Comparison of ENCODE assay signal across 22 cellular contexts in the genomic region with DNA sequence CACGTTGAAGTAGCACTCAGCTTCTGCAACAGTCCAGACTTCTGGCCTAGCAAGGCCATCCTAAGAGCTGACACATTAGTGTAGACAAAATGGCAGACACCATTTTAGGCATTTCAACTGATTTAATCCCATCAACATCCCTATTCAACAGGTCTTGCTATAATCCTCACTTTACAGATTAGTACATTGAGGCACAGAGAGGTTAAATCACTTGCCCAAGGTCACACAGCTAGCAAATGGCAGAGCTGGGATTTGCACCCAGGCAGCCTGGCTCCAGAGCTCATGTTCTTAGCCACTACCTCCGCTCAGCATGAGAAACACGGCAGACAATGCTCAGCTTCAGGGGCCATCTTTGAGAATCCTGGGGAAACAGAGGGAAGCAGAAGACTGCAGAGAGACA.
DNase-seq lines count a peak whose midpoint lies in the region; ATAC-seq, FAIRE-seq and TF ChIP-seq lines count a peak whose summit lies in the region.
"Had no signal": no experiment of that assay in that cellular context is flagged by ENCODE, and none has a peak within 500 bp of the region (broad histone marks: within the 10 kb centered on the region; RNA-seq: fewer than 3 reads in every experiment).

No MANE protein-coding gene starts in this region.

- no peaks in the 10 kb centered on the region for H3K79me2 ChIP-seq in HepG2 (ENCODE audit: insufficient read depth, low read length)
- no peaks in the 10 kb centered on the region for H3K79me2 ChIP-seq in H1 (ENCODE audit: control insufficient read depth in 1 of 2, insufficient read depth in 2 of 2, low read length in 2 of 2)

- no peak overlapping the region for H3K27ac Mint-ChIP-seq in osteocyte (ENCODE audit: unreplicated experiment)
- H3K27ac Mint-ChIP-seq: B cell; CD4-positive, alpha-beta T cell; CD8-positive, alpha-beta T cell had no signal

- H3K4me3 ChIP-seq in HepG2 (replicated peaks in 1 of 3; ENCODE audit: insufficient read depth in 1 of 3, low read depth in 2 of 3, low read length in 3 of 3), result no peak overlapping the region
- no peak overlapping the region for H3K4me3 ChIP-seq in right lobe of liver
- no peak overlapping the region for H3K4me3 ChIP-seq in H1 (ENCODE audit: extremely low read depth in 1 of 4, insufficient read depth in 2 of 4, low read depth in 3 of 4, low read length in 4 of 4)
- H3K4me3 ChIP-seq: A549; BLaER1 treated with 17β-estradiol and CSF1 and Interleukin-3, amounts not matched to agents 10 nM and 100 nM had no signal

- no peak overlapping the region for H2BK15ac ChIP-seq in H1 (ENCODE audit: low read length)

- H3K27me3 ChIP-seq in HepG2 (ENCODE audit: control insufficient read depth in 1 of 2, insufficient read depth in 2 of 2, low read length in 2 of 2) (0 out of 5 replicates have a peak, but pooled peaks cover 0 to 3% of the 10 kb centered on the region in 2 experiments), right lobe of liver (no peaks in the 10 kb centered on the region), H1 (replicated peaks in 1 of 4; ENCODE audit: control insufficient read depth in 3 of 4, extremely low read depth in 1 of 4, insufficient read depth in 3 of 4, low read length in 3 of 4) (no peaks in the 10 kb centered on the region)
- H3K27me3 ChIP-seq: BLaER1 treated with 17β-estradiol and CSF1 and Interleukin-3, amounts not matched to agents 10 nM and 100 nM had no signal

- TF ChIP-seq POLR2A in HepG2 (IDR thresholded peaks at IDR 0.05; ENCODE audit: insufficient read depth in 1 of 2, low read depth in 2 of 2, low read length in 2 of 2), result no peak
- no peak for TF ChIP-seq POLR2A in right lobe of liver (IDR thresholded peaks at IDR 0.05)
- TF ChIP-seq POLR2A in H1 (IDR thresholded peaks at IDR 0.05; ENCODE audit: control extremely low read depth in 1 of 2, low read depth in 2 of 2, low read length in 2 of 2), result no peak

- no peak overlapping the region for H3K4ac ChIP-seq in H1 (replicated peaks; ENCODE audit: insufficient read length, low read depth, low read length)

- no peaks in the 10 kb centered on the region for H3K9me3 Mint-ChIP-seq in osteocyte (ENCODE audit: unreplicated experiment)
- H3K9me3 Mint-ChIP-seq: CD4-positive, alpha-beta T cell; CD8-positive, alpha-beta T cell had no signal

- H3K23ac ChIP-seq in H1 (ENCODE audit: insufficient read length), result no peak overlapping the region

- H3K36me3 ChIP-seq in HepG2 (replicated peaks in 1 of 2; ENCODE audit: control insufficient read depth in 1 of 2, insufficient read depth in 2 of 2, low read length in 2 of 2) (no peaks in the 10 kb centered on the region), right lobe of liver (no peaks in the 10 kb centered on the region), H1 (ENCODE audit: control insufficient read depth in 2 of 4, insufficient read depth in 4 of 4, low read length in 3 of 4) (no peaks in the 10 kb centered on the region)
- H3K36me3 ChIP-seq: BLaER1 treated with 17β-estradiol and CSF1 and Interleukin-3, amounts not matched to agents 10 nM and 100 nM had no signal

- intact Hi-C loops in HepG2 (cut with micrococcal nuclease; ENCODE audit: unreplicated experiment), result no loop called here
- intact Hi-C loops in right lobe of liver (cut with DNase I), result no loop called here
- intact Hi-C loops in Right ventricle myocardium superior (cut with DNase I), result no loop called here

- H3K4me1 Mint-ChIP-seq in osteocyte (ENCODE audit: unreplicated experiment), result no peaks in the 10 kb centered on the region
- H3K4me1 Mint-ChIP-seq: B cell had no signal

- CTCF ChIA-PET in HepG2 (lab: Yijun Ruan, JAX; ENCODE audit: low intra/inter-chr PET ratio, low total read pairs) (no interaction called here), H1 (lab: Charles Lee; ENCODE audit: partially characterized antibody) (interaction anchor here (0.8 to 9.3 kb wide), 6 partner anchors 10 to 688 kb away, joined by 3 to 92 read pairs (median 8); no protein-coding TSS in a partner anchor)

- no peak overlapping the region for H2BK120ac ChIP-seq in H1 (replicated peaks; ENCODE audit: low read depth, low read length)

- no peaks in the 10 kb centered on the region for H3K79me1 ChIP-seq in H1 (ENCODE audit: low read depth, low read length)

- no peak overlapping the region for H2AK5ac ChIP-seq in H1 (ENCODE audit: low read depth, low read length)

- H3K4me2 ChIP-seq in HepG2 (ENCODE audit: low read depth, low read length) (no peak overlapping the region), H1 (ENCODE audit: insufficient read depth in 1 of 2, low read depth in 2 of 2, low read length in 2 of 2) (no peak overlapping the region)
- H3K4me2 ChIP-seq: A549; BLaER1 treated with 17β-estradiol and CSF1 and Interleukin-3, amounts not matched to agents 10 nM and 100 nM had no signal

- H3K18ac ChIP-seq in H1 (ENCODE audit: extremely low read depth, low read length), result no peak overlapping the region

- H3K9ac ChIP-seq in HepG2 (ENCODE audit: insufficient read depth, low read depth, low read length), result no peak overlapping the region
- H3K9ac ChIP-seq in H1 (replicated peaks in 1 of 4; ENCODE audit: extremely low read depth in 1 of 4, low read depth in 3 of 4, low read length in 3 of 4), result no peak overlapping the region
- H3K9ac ChIP-seq: BLaER1 treated with 17β-estradiol and CSF1 and Interleukin-3, amounts not matched to agents 10 nM and 100 nM had no signal

- ATAC-seq in HepG2 (no peak), right lobe of liver (no peak), HG03045 (IDR thresholded peaks at IDR 0.05; ENCODE audit: unreplicated experiment) (no peak), Right ventricle myocardium superior (ENCODE audit: poor library complexity) (no peak)
- ATAC-seq: A549; CD8-positive, alpha-beta T cell had no signal

- WGBS in HepG2 (ENCODE audit: low lambda C conversion rate), result 64% methylated on average over 2 of the region's 3 CpGs
- 71% methylated on average over 1 of the region's 3 CpGs for WGBS in right lobe of liver (ENCODE audit: insufficient coverage, low coverage, low lambda C conversion rate, missing lambda C conversion rate)
- WGBS in H1 (ENCODE audit: extremely low coverage in 1 of 2, insufficient coverage in 1 of 2, insufficient read length in 1 of 2, insufficient replicate concordance in 2 of 2, low coverage in 1 of 2, low lambda C conversion rate in 2 of 2, missing lambda C conversion rate in 1 of 2), 2 experiments, result 81% methylated on average over 3 of the region's 3 CpGs; no CpG with 5 or more reads in 1 of the 2 experiments

- DNase-seq in HepG2 (ENCODE audit: low spot score) (no peak), right lobe of liver (no peak), H1 (ENCODE audit: low read depth in 1 of 2, low spot score in 2 of 2) (no peak), osteocyte (ENCODE audit: extremely low spot score, unreplicated experiment) (peak; percentile 38), Right ventricle myocardium superior (no peak)
- DNase-seq: AML-193; Caco-2; Calu3; CD4-positive, alpha-beta T cell; CD8-positive, alpha-beta T cell; DMS79 treated with DMSO at 0.1 percent for 48 hours; GF-D8 had no signal

- H4K20me1 ChIP-seq in HepG2 (ENCODE audit: insufficient read depth, low read length) (no peaks in the 10 kb centered on the region), H1 (replicated peaks in 1 of 2; ENCODE audit: control insufficient read depth in 1 of 2, insufficient read depth in 2 of 2, low read length in 2 of 2) (no peaks in the 10 kb centered on the region)
- H4K20me1 ChIP-seq: BLaER1 treated with 17β-estradiol and CSF1 and Interleukin-3, amounts not matched to agents 10 nM and 100 nM had no signal

- H3K14ac ChIP-seq in H1 (ENCODE audit: insufficient read length), result no peak overlapping the region

- TF ChIP-seq EP300 in HepG2 (IDR thresholded peaks at IDR 0.05; ENCODE audit: low read depth in 2 of 2, low read length in 2 of 2) (no peak), HepG2 (CRISPR knock-in tag; IDR thresholded peaks at IDR 0.05; ENCODE audit: borderline replicate concordance) (no peak), H1 (IDR thresholded peaks at IDR 0.05; ENCODE audit: borderline replicate concordance in 1 of 2, low read depth in 2 of 2, low read length in 2 of 2) (no peak)

- no peak overlapping the region for H4K8ac ChIP-seq in H1 (ENCODE audit: extremely low read depth, insufficient read depth, low read length)

- no peak overlapping the region for H3K4me3 Mint-ChIP-seq in osteocyte (ENCODE audit: unreplicated experiment)
- H3K4me3 Mint-ChIP-seq: B cell; CD4-positive, alpha-beta T cell; CD8-positive, alpha-beta T cell had no signal

- TF ChIP-seq RAD21 in HepG2 (CRISPR knock-in tag; IDR thresholded peaks at IDR 0.05) (no peak), H1 (IDR thresholded peaks at IDR 0.05 in 1 of 2, conservative IDR thresholded peaks at IDR 0.05 in 1 of 2; ENCODE audit: low read depth in 2 of 2, low read length in 2 of 2) (no peak)

- BruUV-seq in HepG2 (replicated peaks; lab: Mats Ljungman, UMichigan), result no TSS peak

- TF ChIP-seq CTCF in HepG2 (CRISPR knock-in tag; IDR thresholded peaks at IDR 0.05), result no peak
- TF ChIP-seq CTCF in right lobe of liver (IDR thresholded peaks at IDR 0.05), result no peak
- no peak for TF ChIP-seq CTCF in H1 (IDR thresholded peaks at IDR 0.05; ENCODE audit: control extremely low read depth in 1 of 3, insufficient read depth in 1 of 3, low read depth in 1 of 3, low read length in 3 of 3)
- TF ChIP-seq CTCF in osteocyte (IDR thresholded peaks at IDR 0.05), result no peak

- H2BK20ac ChIP-seq in H1 (ENCODE audit: low read length), result no peak overlapping the region

- no peak overlapping the region for H2BK12ac ChIP-seq in H1 (ENCODE audit: low read depth, low read length)

- peaks cover 7% of the 10 kb centered on the region for H3K4me1 ChIP-seq in HepG2 (ENCODE audit: insufficient read depth, low read length)
- no peaks in the 10 kb centered on the region for H3K4me1 ChIP-seq in right lobe of liver
- 0 out of 7 replicates have a peak, but pooled peaks cover 0 to 3% (median 0%) of the 10 kb centered on the region in 4 experiments for H3K4me1 ChIP-seq in H1 (replicated peaks in 1 of 4; ENCODE audit: control insufficient read depth in 3 of 4, insufficient read depth in 4 of 4, low read length in 3 of 4)
- H3K4me1 ChIP-seq: A549; BLaER1 treated with 17β-estradiol and CSF1 and Interleukin-3, amounts not matched to agents 10 nM and 100 nM; Caco-2 had no signal

- H3K36me3 Mint-ChIP-seq in osteocyte (ENCODE audit: unreplicated experiment), result no peaks in the 10 kb centered on the region
- H3K36me3 Mint-ChIP-seq: CD8-positive, alpha-beta T cell had no signal

- H3K27me3 Mint-ChIP-seq in osteocyte (ENCODE audit: unreplicated experiment), result peaks cover 13% of the 10 kb centered on the region
- H3K27me3 Mint-ChIP-seq: B cell; CD4-positive, alpha-beta T cell had no signal

- H2BK5ac ChIP-seq in H1 (ENCODE audit: low read depth, low read length), result no peak overlapping the region

- no peaks in the 10 kb centered on the region; the same call in 1 of the 2 replicates for H3K23me2 ChIP-seq in H1 (ENCODE audit: low read depth, low read length)

- H3K9me3 ChIP-seq in HepG2 (ENCODE audit: low read length) (no peaks in the 10 kb centered on the region), right lobe of liver (no peaks in the 10 kb centered on the region), H1 (ENCODE audit: insufficient read depth in 2 of 2, low read depth in 1 of 2, low read length in 1 of 2) (no peaks in the 10 kb centered on the region)
- H3K9me3 ChIP-seq: A549; BLaER1 treated with 17β-estradiol and CSF1 and Interleukin-3, amounts not matched to agents 10 nM and 100 nM; Caco-2 had no signal

- no peak overlapping the region for H3K56ac ChIP-seq in H1 (replicated peaks; ENCODE audit: insufficient read length, low read depth, low read length)

- POLR2A ChIA-PET in HepG2 (lab: Yijun Ruan, JAX), result no interaction called here
- POLR2A ChIA-PET in H1 (lab: Charles Lee; ENCODE audit: partially characterized antibody), result no interaction called here

- in situ Hi-C loops in HepG2 (cut with HindIII; ENCODE audit: extremely low pct_ligation_motif_present, low pct_unique_long_range_greater_than_20kb), result no loop called here

- H4K91ac ChIP-seq in H1 (replicated peaks; ENCODE audit: insufficient read length, low read length), result no peak overlapping the region

- no peak overlapping the region for H2AFZ ChIP-seq in HepG2 (ENCODE audit: low read length)
- H2AFZ ChIP-seq in H1 (ENCODE audit: low read length), result no peak overlapping the region

- H4K5ac ChIP-seq in H1 (ENCODE audit: insufficient read length, low read depth, low read length), result no peak overlapping the region

- FAIRE-seq in HepG2 (lab: Jason Lieb, UNC) (no peak), H1 (lab: Jason Lieb, UNC) (no peak)
- FAIRE-seq: A549, D721Med, G401.6, GM12891, GM19239 had no signal

- H3K27ac ChIP-seq in HepG2 (ENCODE audit: extremely low read length, insufficient read depth, low read length) (no peak overlapping the region), right lobe of liver (no peak overlapping the region), H1 (ENCODE audit: low read depth, low read length) (no peak overlapping the region)
- H3K27ac ChIP-seq: 22Rv1; A549; BLaER1 treated with 17β-estradiol and CSF1 and Interleukin-3, amounts not matched to agents 10 nM and 100 nM; C4-2B had no signal
